In the genomic region with DNA sequence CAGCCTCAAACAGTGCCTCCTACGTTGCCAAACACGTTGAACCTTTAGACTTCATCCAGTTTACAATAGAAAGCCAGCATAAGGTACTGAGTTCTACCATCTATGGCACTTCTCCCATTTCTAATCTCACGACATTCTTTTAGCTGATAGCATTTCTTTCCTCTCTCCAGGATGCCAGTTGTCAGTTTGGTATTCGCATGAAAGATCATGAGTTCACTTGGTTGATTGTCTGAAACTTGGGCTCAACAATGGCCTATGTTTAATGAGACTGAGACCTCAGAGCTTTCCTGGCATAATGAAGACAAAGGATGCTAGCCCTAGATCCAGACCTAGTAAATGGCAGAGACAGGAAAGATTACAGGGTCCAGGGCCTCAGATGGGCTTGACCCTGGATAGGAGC, we compare ENCODE assay signal across 2 cellular contexts.
A peak's percentile ranks its signal among the peaks of the same experiment; 100 is the strongest.
TF ChIP-seq lines count a peak whose summit lies in the region.

No MANE protein-coding gene starts in this region.

TF ChIP-seq in Ishikawa, 13 proteins besides CTCF, POLR2A, EP300 and RAD21 (continued from another document):
- TF ChIP-seq REST (IDR thresholded peaks at IDR 0.05; ENCODE audit: low read depth) (no peak), ZBTB7A (IDR thresholded peaks at IDR 0.05; ENCODE audit: low read depth) (no peak), TCF12 (IDR thresholded peaks at IDR 0.05; ENCODE audit: low read depth) (no peak), CREB1 (IDR thresholded peaks at IDR 0.05; ENCODE audit: low read depth) (no peak), TEAD4 (IDR thresholded peaks at IDR 0.05) (peak; percentile 66), YY1 (IDR thresholded peaks at IDR 0.05; ENCODE audit: low read depth) (no peak), EGR1 (IDR thresholded peaks at IDR 0.05) (no peak), NFIC (IDR thresholded peaks at IDR 0.05) (0 out of 2 replicates have a peak, but pooled peaks have one; percentile 23), FOXM1 (IDR thresholded peaks at IDR 0.05; ENCODE audit: borderline replicate concordance, low read depth) (no peak)

TF ChIP-seq in GM12878, 131 proteins besides CTCF, POLR2A, EP300 and RAD21 (continued from another document):
- TF ChIP-seq ELK1 (IDR thresholded peaks at IDR 0.05; ENCODE audit: low read depth, low read length) (no peak), MYC (IDR thresholded peaks at IDR 0.05; ENCODE audit: insufficient read depth, insufficient read length, insufficient replicate concordance, low read length, severe bottlenecking) (no peak), MYB (IDR thresholded peaks at IDR 0.05; ENCODE audit: borderline replicate concordance, low read depth, low read length) (no peak), KLF5 (IDR thresholded peaks at IDR 0.05; ENCODE audit: partially characterized antibody) (no peak), MEF2B (IDR thresholded peaks at IDR 0.05; ENCODE audit: partially characterized antibody, poor library complexity, severe bottlenecking) (no peak), SMAD1 (IDR thresholded peaks at IDR 0.05; ENCODE audit: low read depth, partially characterized antibody) (no peak)
- TF ChIP-seq, protein P1, sequence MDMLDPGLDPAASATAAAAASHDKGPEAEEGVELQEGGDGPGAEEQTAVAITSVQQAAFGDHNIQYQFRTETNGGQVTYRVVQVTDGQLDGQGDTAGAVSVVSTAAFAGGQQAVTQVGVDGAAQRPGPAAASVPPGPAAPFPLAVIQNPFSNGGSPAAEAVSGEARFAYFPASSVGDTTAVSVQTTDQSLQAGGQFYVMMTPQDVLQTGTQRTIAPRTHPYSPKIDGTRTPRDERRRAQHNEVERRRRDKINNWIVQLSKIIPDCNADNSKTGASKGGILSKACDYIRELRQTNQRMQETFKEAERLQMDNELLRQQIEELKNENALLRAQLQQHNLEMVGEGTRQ (IDR thresholded peaks at IDR 0.05; ENCODE audit: borderline replicate concordance, low read depth, low read length) = no peak
TF ChIP-seq in GM12878: peak in this region for 0.
